Comparison of ENCODE assay signal across 21 cellular contexts in genomic region chr6:166552600-166552999, GRCh38. TPM values are rescaled to one million over a fixed set of nuclear protein-coding genes. Genes with fewer than 3 reads are reported as not detected.
DNase-seq lines count a peak whose midpoint lies in the region; ATAC-seq and TF ChIP-seq lines count a peak whose summit lies in the region.
"Had no signal": no experiment of that assay in that cellular context is flagged by ENCODE, and none has a peak within 500 bp of the region (broad histone marks: within the 10 kb centered on the region; RNA-seq: fewer than 3 reads in every experiment).

No MANE protein-coding gene starts in this region.

- H2AFZ ChIP-seq in Karpas-422 (ENCODE audit: low read length), result no peak overlapping the region
- H2AFZ ChIP-seq in fibroblast of lung (ENCODE audit: low read length), result no peak overlapping the region

- peaks cover 0 to 45% of the 10 kb centered on the region in 2 donors for H3K4me1 ChIP-seq in right atrium auricular region
- peaks cover 69% of the 10 kb centered on the region for H3K4me1 ChIP-seq in Karpas-422 (ENCODE audit: low read length)
- H3K4me1 ChIP-seq in fibroblast of lung (ENCODE audit: control insufficient read depth, extremely low read depth, insufficient read depth, low read length), result peaks cover 15% of the 10 kb centered on the region
- peaks cover 47% of the 10 kb centered on the region for H3K4me1 ChIP-seq in skeletal muscle satellite cell (ENCODE audit: control insufficient read depth, insufficient read depth, low read length)

- no peaks in the 10 kb centered on the region for H3K79me2 ChIP-seq in Karpas-422 (ENCODE audit: low read length)
- H3K79me2 ChIP-seq in fibroblast of lung (ENCODE audit: control insufficient read depth, insufficient read depth, low read length), result peaks cover 4% of the 10 kb centered on the region

- H3K9ac ChIP-seq in Karpas-422 (ENCODE audit: low read length) (no peak overlapping the region), fibroblast of lung (ENCODE audit: insufficient read depth, low read length) (no peak overlapping the region), skeletal muscle satellite cell (ENCODE audit: low read depth, low read length) (peak overlapping the region; percentile 75)

- no peaks in the 10 kb centered on the region for H3K9me2 ChIP-seq in Karpas-422 (replicated peaks; ENCODE audit: insufficient read depth, low read length)
- H3K9me2 ChIP-seq: SK-N-SH had no signal

- no peak for ATAC-seq in HG03432 (IDR thresholded peaks at IDR 0.05; ENCODE audit: unreplicated experiment)

- no peaks in the 10 kb centered on the region for H3K27me3 ChIP-seq in right atrium auricular region
- no peaks in the 10 kb centered on the region for H3K27me3 ChIP-seq in Karpas-422 (ENCODE audit: low read length)
- H3K27me3 ChIP-seq in fibroblast of lung (ENCODE audit: control insufficient read depth, insufficient read depth, low read length), result no peaks in the 10 kb centered on the region
- H3K27me3 ChIP-seq in skeletal muscle satellite cell (ENCODE audit: control insufficient read depth, insufficient read depth, low read length), result no peaks in the 10 kb centered on the region

- TF ChIP-seq CTCF in right atrium auricular region (IDR thresholded peaks at IDR 0.05), result no peak
- TF ChIP-seq CTCF in fibroblast of lung (conservative IDR thresholded peaks at IDR 0.05 in 1 of 2, IDR thresholded peaks at IDR 0.05 in 1 of 2; ENCODE audit: low read depth in 1 of 2, low read length in 2 of 2), result no peak

- no peaks in the 10 kb centered on the region for H3K9me3 ChIP-seq in right atrium auricular region
- no peaks in the 10 kb centered on the region for H3K9me3 ChIP-seq in Karpas-422 (ENCODE audit: low read length)
- no peaks in the 10 kb centered on the region for H3K9me3 ChIP-seq in fibroblast of lung (ENCODE audit: control insufficient read depth, insufficient read depth, low read depth, low read length)
- H3K9me3 ChIP-seq in skeletal muscle satellite cell (replicated peaks; ENCODE audit: low read length), result peaks cover 6% of the 10 kb centered on the region
- H3K9me3 ChIP-seq: SK-N-SH had no signal

- H3K36me3 ChIP-seq in right atrium auricular region (no peaks in the 10 kb centered on the region), Karpas-422 (ENCODE audit: insufficient read depth, low read length) (no peaks in the 10 kb centered on the region), fibroblast of lung (ENCODE audit: control insufficient read depth, insufficient read depth, low read length) (no peaks in the 10 kb centered on the region), skeletal muscle satellite cell (ENCODE audit: insufficient read depth, low read length) (peaks cover 17% of the 10 kb centered on the region)

- H3K4me2 ChIP-seq in Karpas-422 (ENCODE audit: low read depth, low read length, poor library complexity, severe bottlenecking) (peak overlapping the region; percentile 33), fibroblast of lung (ENCODE audit: extremely low read depth, insufficient read depth, low read length) (no peak overlapping the region), skeletal muscle satellite cell (ENCODE audit: low read length) (peak overlapping the region; percentile 64)

- no peaks in the 10 kb centered on the region for H4K20me1 ChIP-seq in Karpas-422 (ENCODE audit: insufficient read depth, low read depth, low read length)
- H4K20me1 ChIP-seq in fibroblast of lung (ENCODE audit: control insufficient read depth, extremely low read depth, insufficient read depth, low read length), result no peaks in the 10 kb centered on the region

- H3K27ac ChIP-seq in right atrium auricular region, result peak overlapping the region in 1 of 2 donors; percentile 42
- peak overlapping the region; percentile 27 for H3K27ac ChIP-seq in Karpas-422 (ENCODE audit: low read length)
- H3K27ac ChIP-seq in fibroblast of lung (ENCODE audit: insufficient read depth, low read length), result peak overlapping the region; percentile 79
- H3K27ac ChIP-seq in substantia nigra (ENCODE audit: low read depth, low read length, poor library complexity, severe bottlenecking), result no peak overlapping the region
- H3K27ac ChIP-seq: 22Rv1, C4-2B had no signal

- peak; percentile 55 for DNase-seq in cardiac septum (ENCODE audit: low spot score)
- DNase-seq in right atrium auricular region (ENCODE audit: low spot score), result no peak
- peak; percentile 59 for DNase-seq in Karpas-422
- DNase-seq in fibroblast of lung (ENCODE audit: low read depth in 2 of 2), result no peak
- no peak for DNase-seq in EL
- no peak for DNase-seq in substantia nigra (lab: John Stamatoyannopoulos, UW)
- DNase-seq: Calu3; CD8-positive, alpha-beta memory T cell; DMS153; Kasumi-1; NCI-H1048; NCI-H1417 treated with DMSO at 0.1 percent for 48 hours; NCI-H187; NCI-H446; OCI-M1; SIG-M5; SK-N-SH had no signal

- intact Hi-C loops in cardiac septum (cut with DNase I), result no loop called here

- H3K4me3 ChIP-seq in right atrium auricular region (no peak overlapping the region), Karpas-422 (ENCODE audit: low read length) (peak overlapping the region; percentile 18; the same call in 1 of the 2 replicates), fibroblast of lung (replicated peaks in 1 of 4; ENCODE audit: control extremely low read depth in 1 of 4, insufficient read depth in 1 of 4, low read depth in 3 of 4, low read length in 4 of 4) (no peak overlapping the region), skeletal muscle satellite cell (ENCODE audit: low read length) (no peak overlapping the region)

RNA-seq across cellular contexts. Expression of gene RAMACL, which starts 33.9 kb away (rescaled TPM):
- total RNA-seq in cardiac septum (1.4 TPM), right atrium auricular region (under 1 TPM; 0.20 to 0.52 TPM), fibroblast of lung (2.3 and 5.0 TPM in 2 replicates)
- total RNA-seq in Karpas-422 (2014; rRNA removed; shearing (Covaris generic); ENCODE audit: low replicate concordance), result 1.7 and 3.6 TPM in 2 replicates
- polyA plus RNA-seq in fibroblast of lung, result 0.20 and 0.22 TPM in 2 replicates
- polyA plus RNA-seq in fibroblast of lung (2012), result 0.21 and 0.28 TPM in 2 replicates
- polyA minus RNA-seq in fibroblast of lung (ENCODE audit: low replicate concordance), result 0.16 TPM in 1 of 2 replicates, not detected in the other
- 2.6 and 3.5 TPM in 2 replicates for total RNA-seq in skeletal muscle satellite cell (2012; rRNA removed)

Comparison
In these comparisons a context has a peak if more than half of its experiments do, and no peak if none do; other contexts are left out.
1. DNase-seq: peak in cardiac septum (single experiment) and Karpas-422 (single experiment); none in right atrium auricular region (single experiment), fibroblast of lung (0 of 2), EL (single experiment) and substantia nigra (0 of 49).